ENCODE assay signal across 22 cellular contexts in genomic region chr1:46172321-46172720, GRCh38. TPM values are rescaled to one million over a fixed set of nuclear protein-coding genes. Genes with fewer than 3 reads are reported as not detected.
DNase-seq lines count a peak whose midpoint lies in the region; ATAC-seq and TF ChIP-seq lines count a peak whose summit lies in the region.
"Had no signal": no experiment of that assay in that cellular context is flagged by ENCODE, and none has a peak within 500 bp of the region (broad histone marks: within the 10 kb centered on the region; RNA-seq: fewer than 3 reads in every experiment).

No MANE protein-coding gene starts in this region.

- H3K4me1 Mint-ChIP-seq in activated CD8-positive, alpha-beta memory T cell treated with anti-CD3 and anti-CD28 coated beads, Interleukin-2, amount 10 ng/mL, durations not matched to agents 7 days and 5 days = peaks cover 5% of the 10 kb centered on the region

- no peaks in the 10 kb centered on the region for H3K36me3 ChIP-seq in HCT116 (ENCODE audit: control insufficient read depth in 1 of 2, insufficient read depth in 2 of 2, low read length in 2 of 2)
- H3K36me3 ChIP-seq: neutrophil had no signal

- DNase-seq in NCI-H2029 (lab: John Stamatoyannopoulos, UW) (peak; percentile 32), NCI-H2029 treated with DMSO at 0.1 percent for 48 hours (lab: John Stamatoyannopoulos, UW) (no peak), HCT116 (ENCODE audit: low read depth, low spot score) (no peak), left colon (no peak), NCI-H748 treated with DMSO at 0.1 percent for 48 hours (lab: John Stamatoyannopoulos, UW) (no peak)
- DNase-seq in activated CD8-positive, alpha-beta memory T cell treated with anti-CD3 and anti-CD28 coated beads, Interleukin-2, amount 10 ng/mL, durations not matched to agents 7 days and 5 days = no peak
- DNase-seq in stimulated activated CD4-positive, alpha-beta T cell treated with anti-CD3 and anti-CD28 coated beads, Interleukin-2, amount 100 ng/mL, for 48 hours = no peak
- DNase-seq: activated CD8-positive, alpha-beta memory T cell treated with anti-CD3 and anti-CD28 coated beads for 24 hours; activated naive CD4-positive, alpha-beta T cell treated with anti-CD3 and anti-CD28 coated beads, Interleukin-2, amount 10 ng/mL, durations not matched to agents 7 days and 5 days; activated T-cell treated with anti-CD3 and anti-CD28 coated beads, Interleukin-2, amount 50 U/mL, for 4 hours; KG1; NCI-H1436; NCI-H2171; NCI-H524 treated with DMSO at 0.1 percent for 48 hours had no signal

- no peaks in the 10 kb centered on the region for H3K27me3 ChIP-seq in HCT116 (ENCODE audit: insufficient read depth, low read length)

- H3K4me2 ChIP-seq in HCT116 (ENCODE audit: low read length) = peak overlapping the region; percentile 47

- H3K36me3 Mint-ChIP-seq in activated CD8-positive, alpha-beta memory T cell treated with anti-CD3 and anti-CD28 coated beads, Interleukin-2, amount 10 ng/mL, durations not matched to agents 7 days and 5 days = no peaks in the 10 kb centered on the region
- H3K36me3 Mint-ChIP-seq: activated naive CD4-positive, alpha-beta T cell treated with anti-CD3 and anti-CD28 coated beads, Interleukin-2, amount 10 ng/mL, durations not matched to agents 7 days and 5 days had no signal

- TF ChIP-seq CTCF in HCT116 (IDR thresholded peaks at IDR 0.05 in 2 of 3, conservative IDR thresholded peaks at IDR 0.05 in 1 of 3; ENCODE audit: borderline replicate concordance in 1 of 3, insufficient read depth in 1 of 3, low read depth in 2 of 3, low read length in 2 of 3) = no peak

- H3K4me1 ChIP-seq in HCT116 (ENCODE audit: control insufficient read depth in 1 of 2, insufficient read depth in 2 of 2, low read length in 2 of 2) = peaks cover 39 to 42% of the 10 kb centered on the region in 2 experiments

- intact Hi-C loops in HCT116 (cut with micrococcal nuclease) = no loop called here
- intact Hi-C loops in left colon (cut with DNase I, micrococcal nuclease) = no loop called here

- H3K9me3 ChIP-seq in HCT116 (ENCODE audit: control insufficient read depth in 1 of 2, insufficient read depth in 1 of 2, low read depth in 1 of 2, low read length in 2 of 2) = no peaks in the 10 kb centered on the region
- H3K9me3 ChIP-seq: neutrophil had no signal

- H3K4me3 Mint-ChIP-seq in activated CD8-positive, alpha-beta memory T cell treated with anti-CD3 and anti-CD28 coated beads, Interleukin-2, amount 10 ng/mL, durations not matched to agents 7 days and 5 days = no peak overlapping the region
- H3K4me3 Mint-ChIP-seq: activated naive CD4-positive, alpha-beta T cell treated with anti-CD3 and anti-CD28 coated beads, Interleukin-2, amount 10 ng/mL, durations not matched to agents 7 days and 5 days; activated T-cell treated with anti-CD3 and anti-CD28 coated beads, Interleukin-2, amount 50 U/mL, for 4 hours had no signal

- H3K27ac ChIP-seq in HCT116 (ENCODE audit: low read depth, low read length) = no peak overlapping the region; the same call in 1 of the 2 replicates
- peak overlapping the region; percentile 77 for H3K27ac ChIP-seq in temporal lobe (ENCODE audit: low read depth, low read length)
- H3K27ac ChIP-seq: neutrophil had no signal

- no peak overlapping the region for H3K4me3 ChIP-seq in HCT116 (replicated peaks in 1 of 2; ENCODE audit: low read depth in 1 of 2, low read length in 2 of 2)
- H3K4me3 ChIP-seq: skin epidermis had no signal

- no peak for TF ChIP-seq RAD21 in HCT116 (IDR thresholded peaks at IDR 0.05; ENCODE audit: low read depth)

- no peaks in the 10 kb centered on the region for H3K79me2 ChIP-seq in HCT116 (ENCODE audit: insufficient read depth, low read length)

- no peak overlapping the region for H3K9ac ChIP-seq in HCT116 (ENCODE audit: low read length)

- TF ChIP-seq POLR2A in HCT116 (IDR thresholded peaks at IDR 0.05; ENCODE audit: borderline replicate concordance, extremely low read depth, insufficient read depth, insufficient read length) = no peak

- H3K9me2 ChIP-seq in HCT116 (ENCODE audit: insufficient read depth) = no peaks in the 10 kb centered on the region

- no peaks in the 10 kb centered on the region for H3K9me3 Mint-ChIP-seq in activated CD8-positive, alpha-beta memory T cell treated with anti-CD3 and anti-CD28 coated beads, Interleukin-2, amount 10 ng/mL, durations not matched to agents 7 days and 5 days (ENCODE audit: low read depth)
- H3K9me3 Mint-ChIP-seq: activated naive CD4-positive, alpha-beta T cell treated with anti-CD3 and anti-CD28 coated beads, Interleukin-2, amount 10 ng/mL, durations not matched to agents 7 days and 5 days; activated T-cell treated with anti-CD3 and anti-CD28 coated beads, Interleukin-2, amount 50 U/mL, for 4 hours had no signal

- no peaks in the 10 kb centered on the region for H4K20me1 ChIP-seq in HCT116 (ENCODE audit: insufficient read depth)

- no peak overlapping the region for H3K27ac Mint-ChIP-seq in activated CD8-positive, alpha-beta memory T cell treated with anti-CD3 and anti-CD28 coated beads, Interleukin-2, amount 10 ng/mL, durations not matched to agents 7 days and 5 days
- H3K27ac Mint-ChIP-seq: activated naive CD4-positive, alpha-beta T cell treated with anti-CD3 and anti-CD28 coated beads, Interleukin-2, amount 10 ng/mL, durations not matched to agents 7 days and 5 days had no signal

- CTCF ChIA-PET in HCT116 (lab: Charles Lee) = interaction anchor here (2.1 kb wide), 1 partner anchor 51 kb away, joined by 9 read pairs; no protein-coding TSS in a partner anchor
- CTCF ChIA-PET in activated CD8-positive, alpha-beta memory T cell treated with anti-CD3 and anti-CD28 coated beads, Interleukin-2, amount 10 ng/mL, durations not matched to agents 7 days and 5 days (lab: Charles Lee) = interaction anchor here (0.8 to 0.9 kb wide), 2 partner anchors 25 to 72 kb away, joined by 3 to 4 read pairs; no protein-coding TSS in a partner anchor

- no peak for ATAC-seq in HCT116
- ATAC-seq in left colon = peak; percentile 43
- ATAC-seq in activated CD8-positive, alpha-beta memory T cell treated with anti-CD3 and anti-CD28 coated beads, Interleukin-2, amount 10 ng/mL, durations not matched to agents 7 days and 5 days = no peak
- ATAC-seq: activated T-cell treated with anti-CD3 and anti-CD28 coated beads, Interleukin-2, amount 50 U/mL, for 4 hours had no signal

- POLR2A ChIA-PET in HCT116 (lab: Charles Lee) = interaction anchor here (0.6 kb wide), 1 partner anchor 139 kb away, joined by 3 read pairs; no protein-coding TSS in a partner anchor

- no TSS peak for BruUV-seq in HCT116 (replicated peaks; lab: Mats Ljungman, UMichigan)

- H2AFZ ChIP-seq in HCT116 (ENCODE audit: low read depth, low read length, poor library complexity, severe bottlenecking) = peak overlapping the region; percentile 80

- RAD21 ChIA-PET in HCT116 (lab: Charles Lee; ENCODE audit: low non-redundant PET in 1 of 2, low total read pairs in 2 of 2, uncharacterized antibody in 2 of 2, unreplicated experiment in 2 of 2) = interaction anchor here in 1 of 2 experiments (1.4 kb wide), 1 partner anchor 133 kb away, joined by 3 read pairs; no protein-coding TSS in a partner anchor

- peaks cover 22% of the 10 kb centered on the region for H3K27me3 Mint-ChIP-seq in activated CD8-positive, alpha-beta memory T cell treated with anti-CD3 and anti-CD28 coated beads, Interleukin-2, amount 10 ng/mL, durations not matched to agents 7 days and 5 days

TF ChIP-seq in HCT116, 20 proteins besides CTCF, POLR2A, EP300 and RAD21 (continues in another document):
- TF ChIP-seq EZH2phosphoT487 (IDR thresholded peaks at IDR 0.05; ENCODE audit: borderline replicate concordance) (no peak), SP1 (IDR thresholded peaks at IDR 0.05; ENCODE audit: low read depth) (no peak; the same call in 1 of the 2 replicates), JUND (IDR thresholded peaks at IDR 0.05) (no peak), SRF (IDR thresholded peaks at IDR 0.05; ENCODE audit: low read depth) (no peak), SIN3A (IDR thresholded peaks at IDR 0.05; ENCODE audit: low read depth) (no peak), CEBPB (IDR thresholded peaks at IDR 0.05; ENCODE audit: low read depth) (no peak), ELF1 (IDR thresholded peaks at IDR 0.05; ENCODE audit: borderline replicate concordance, low read depth) (no peak), MAX (IDR thresholded peaks at IDR 0.05) (no peak), FOSL1 (IDR thresholded peaks at IDR 0.05; ENCODE audit: low read depth) (no peak)
- TF ChIP-seq, protein P1, sequence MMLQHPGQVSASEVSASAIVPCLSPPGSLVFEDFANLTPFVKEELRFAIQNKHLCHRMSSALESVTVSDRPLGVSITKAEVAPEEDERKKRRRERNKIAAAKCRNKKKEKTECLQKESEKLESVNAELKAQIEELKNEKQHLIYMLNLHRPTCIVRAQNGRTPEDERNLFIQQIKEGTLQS (IDR thresholded peaks at IDR 0.05) = no peak

RNA-seq across cellular contexts. Expression of gene TSPAN1, which starts 2.6 kb away (rescaled TPM):
- total RNA-seq in HCT116 (2021; ENCODE audit: unreplicated experiment) (9.9 TPM), left colon (1,000 to 10,000 TPM; 1,260 to 2,050 TPM), temporal lobe (0.74 TPM)
- 24.2 and 30.2 TPM in 2 replicates for polyA plus RNA-seq in HCT116 (2012)
- not detected for total RNA-seq in activated CD8-positive, alpha-beta memory T cell treated with anti-CD3 and anti-CD28 coated beads, Interleukin-2, amount 10 ng/mL, durations not matched to agents 7 days and 5 days
- total RNA-seq: H1, lung microvascular endothelial cell had no signal

RNA-seq across cellular contexts. Expression of gene P3R3URF, which starts 4.0 kb away (rescaled TPM):
- not detected for total RNA-seq in HCT116 (2021; ENCODE audit: unreplicated experiment)
- polyA plus RNA-seq in HCT116 (2012) = not detected in 2 replicates
- total RNA-seq in left colon = not detected
- not detected for total RNA-seq in temporal lobe
- total RNA-seq in activated CD8-positive, alpha-beta memory T cell treated with anti-CD3 and anti-CD28 coated beads, Interleukin-2, amount 10 ng/mL, durations not matched to agents 7 days and 5 days = not detected
- total RNA-seq: A172; activated T-cell treated with anti-CD3 and anti-CD28 coated beads, Interleukin-2, amount 50 U/mL, for 4 hours; H1; lung microvascular endothelial cell; pulmonary artery endothelial cell; T-helper 1 cell treated with Interleukin-12 subunit alpha and Interleukin-12 subunit beta and Interleukin-4 antibody, amounts not matched to agents 30 ng/mL and 1 ng/mL, for 36 hours had no signal
- polyA plus RNA-seq: H1 had no signal

RNA-seq across cellular contexts. Expression of gene POMGNT1, which starts 25.9 kb away (rescaled TPM):
- 97.7 TPM for total RNA-seq in HCT116 (2021; ENCODE audit: unreplicated experiment)
- polyA plus RNA-seq in HCT116 (2012) = 71.8 and 73.8 TPM in 2 replicates
- total RNA-seq in left colon = 10 to 100 TPM; 27.3 to 31.9 TPM
- total RNA-seq in temporal lobe = 29.0 TPM
- 10 to 100 TPM; 32.2 to 37.6 TPM for total RNA-seq in activated CD8-positive, alpha-beta memory T cell treated with anti-CD3 and anti-CD28 coated beads, Interleukin-2, amount 10 ng/mL, durations not matched to agents 7 days and 5 days

RNA-seq across cellular contexts. Expression of gene LURAP1, which starts 30.8 kb away (rescaled TPM):
- not detected for total RNA-seq in HCT116 (2021; ENCODE audit: unreplicated experiment)
- polyA plus RNA-seq in HCT116 (2012) = 0.07 and 0.23 TPM in 2 replicates
- 1 to 10 TPM; 1.1 to 1.5 TPM for total RNA-seq in left colon
- 2.2 TPM for total RNA-seq in temporal lobe
- not detected for total RNA-seq in activated CD8-positive, alpha-beta memory T cell treated with anti-CD3 and anti-CD28 coated beads, Interleukin-2, amount 10 ng/mL, durations not matched to agents 7 days and 5 days
- total RNA-seq: activated T-cell treated with anti-CD3 and anti-CD28 coated beads, Interleukin-2, amount 50 U/mL, for 4 hours had no signal

RNA-seq across cellular contexts. Expression of gene PIK3R3, which starts 39.9 kb away (rescaled TPM):
- total RNA-seq in HCT116 (2021; ENCODE audit: unreplicated experiment) (1.6 TPM), left colon (1 to 10 TPM; 7.8 to 9.3 TPM), temporal lobe (16.0 TPM)
- 0.30 and 0.59 TPM in 2 replicates for polyA plus RNA-seq in HCT116 (2012)
- 1 to 10 TPM; 6.7 to 9.6 TPM for total RNA-seq in activated CD8-positive, alpha-beta memory T cell treated with anti-CD3 and anti-CD28 coated beads, Interleukin-2, amount 10 ng/mL, durations not matched to agents 7 days and 5 days

Comparison
In these comparisons a context has a peak if more than half of its experiments do, and no peak if none do; other contexts are left out.
1. RNA of gene TSPAN1, which starts 2.6 kb away (total RNA-seq): 1,260 to 2,050 TPM in left colon; 9.9 TPM in HCT116 (single experiment), 0.74 TPM in temporal lobe (single experiment) and not detected in activated CD8-positive, alpha-beta memory T cell treated with anti-CD3 and anti-CD28 coated beads, Interleukin-2, amount 10 ng/mL, durations not matched to agents 7 days and 5 days; every median in the first group is over 100 times any median in the second.